Comparison of ENCODE assay signal across 24 cellular contexts in genomic region chrX:98407526-98408049, GRCh38.
"Had no signal": no experiment of that assay in that cellular context is flagged by ENCODE, and none has a peak within 500 bp of the region (broad histone marks: within the 10 kb centered on the region; RNA-seq: fewer than 3 reads in every experiment).

No MANE protein-coding gene starts in this region.

- H3K4me3 ChIP-seq: SJSA1 had no signal

- H3K27me3 Mint-ChIP-seq: IgD-negative memory B cell, T-cell had no signal

- ATAC-seq: T-cell had no signal

- H3K36me3 Mint-ChIP-seq: IgD-negative memory B cell, T-cell had no signal

- H3K36me3 ChIP-seq: SJSA1 had no signal

- H3K9me2 ChIP-seq: SK-N-SH had no signal

- H3K27ac ChIP-seq: SJSA1 had no signal

- H3K4me1 Mint-ChIP-seq: IgD-negative memory B cell, T-cell had no signal

- H3K4me2 ChIP-seq: SK-N-SH had no signal

- H3K4me1 ChIP-seq: SJSA1 had no signal

- H3K27ac Mint-ChIP-seq: IgD-negative memory B cell, T-cell had no signal

- DNase-seq: KBM-7, MV-4-11, NCI-H1048, NCI-H1105, NCI-H1417, NCI-H146, NCI-H1694 treated with DMSO at 0.1 percent for 48 hours, NCI-H1930, NCI-H2081 treated with DMSO at 0.1 percent for 48 hours, NCI-H2171, NCI-H226, NCI-H446, NCI-H510A, NCI-H524 treated with DMSO at 0.1 percent for 48 hours, NCI-H69, NCI-H774, Right ventricle myocardium superior, RPMI8226, SIG-M5, SK-N-SH, SW 1271, T-cell had no signal

- H3K4me3 Mint-ChIP-seq: IgD-negative memory B cell, T-cell had no signal

- H3K27me3 ChIP-seq: SJSA1 had no signal
